ENCODE assay signal across 16 cellular contexts in genomic region chr7:144351667-144352066, GRCh38. TPM values are rescaled to one million over a fixed set of nuclear protein-coding genes. Genes with fewer than 3 reads are reported as not detected.
"Had no signal": no experiment of that assay in that cellular context is flagged by ENCODE, and none has a peak within 500 bp of the region (broad histone marks: within the 10 kb centered on the region; RNA-seq: fewer than 3 reads in every experiment).

No MANE protein-coding gene starts in this region.

RNA-seq across cellular contexts. Expression of gene OR2A1, which starts 39.4 kb away (rescaled TPM):
- total RNA-seq: dermis blood vessel endothelial cell; glomerular endothelial cell; left cardiac atrium; mononuclear cell; natural killer cell; occipital lobe; posterior vena cava; T-helper 1 cell treated with Interleukin-12 subunit alpha and Interleukin-12 subunit beta and Interleukin-4 antibody, amounts not matched to agents 30 ng/mL and 1 ng/mL, for 36 hours; upper lobe of right lung had no signal
- polyA plus RNA-seq: keratinocyte had no signal

RNA-seq across cellular contexts. Expression of gene NOBOX, which starts 51.8 kb away (rescaled TPM):
- total RNA-seq: dermis blood vessel endothelial cell; glomerular endothelial cell; left cardiac atrium; liver; mononuclear cell; natural killer cell; occipital lobe; posterior vena cava; renal cortical epithelial cell; sciatic nerve; subcutaneous adipose tissue; T-helper 1 cell treated with Interleukin-12 subunit alpha and Interleukin-12 subunit beta and Interleukin-4 antibody, amounts not matched to agents 30 ng/mL and 1 ng/mL, for 36 hours; upper lobe of right lung had no signal
- polyA plus RNA-seq: adipose tissue, keratinocyte, liver, thymus had no signal
